10 cellular contexts compared by ENCODE assay signal in the genomic region with DNA sequence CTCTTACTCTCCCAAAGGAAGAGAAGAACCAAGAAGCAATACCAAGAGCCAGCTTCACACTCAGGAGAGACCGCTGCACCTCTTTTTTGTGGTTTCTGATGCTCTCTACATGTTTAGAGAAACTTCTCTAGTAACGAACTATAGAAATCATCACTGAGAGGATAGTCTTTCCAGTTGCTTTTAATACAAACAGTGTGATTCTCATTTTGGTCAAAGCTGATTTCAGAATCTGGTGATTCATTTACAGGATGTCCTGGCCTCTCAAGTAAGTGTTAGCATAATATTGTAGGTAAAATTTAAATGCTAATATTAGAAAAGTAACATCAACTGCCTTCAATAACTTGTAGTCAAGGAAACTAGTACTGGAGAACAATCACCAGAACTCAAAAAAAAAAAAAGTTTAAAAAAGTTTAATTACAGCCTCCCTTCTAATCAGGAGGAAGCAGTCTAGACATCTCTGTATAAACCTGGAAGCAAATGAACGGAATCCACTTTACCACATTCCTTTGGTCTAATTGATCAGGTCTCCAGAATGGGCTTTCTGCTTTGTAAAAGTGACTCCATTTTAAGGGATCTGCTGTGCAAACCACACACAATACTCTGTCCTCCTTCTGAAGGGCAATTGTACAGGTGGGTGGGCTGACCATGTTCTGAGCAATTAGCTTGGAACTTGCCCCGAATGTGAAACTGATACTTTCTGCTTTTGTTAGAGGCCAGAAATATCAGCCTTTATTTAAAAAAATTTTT. TPM values are rescaled to one million over a fixed set of nuclear protein-coding genes. Genes with fewer than 3 reads are reported as not detected.
A peak's percentile ranks its signal among the peaks of the same experiment; 100 is the strongest.
DNase-seq lines count a peak whose midpoint lies in the region; ATAC-seq and TF ChIP-seq lines count a peak whose summit lies in the region.
"Had no signal": no experiment of that assay in that cellular context is flagged by ENCODE, and none has a peak within 500 bp of the region (broad histone marks: within the 10 kb centered on the region; RNA-seq: fewer than 3 reads in every experiment).

No MANE protein-coding gene starts in this region.

- DNase-seq in left ventricle myocardium inferior (no peak), left cardiac atrium (no peak), chondrocyte (ENCODE audit: low spot score) (no peak), lung (ENCODE audit: low spot score) (no peak), upper lobe of right lung (no peak), amygdala (lab: John Stamatoyannopoulos, UW) (no peak), prostate gland (ENCODE audit: low spot score) (no peak)
- no peak for DNase-seq in stimulated activated CD4-positive, alpha-beta T cell treated with anti-CD3 and anti-CD28 coated beads, Interleukin-15, amount 100 ng/mL, for 24 hours
- DNase-seq: activated CD4-positive, alpha-beta T cell treated with anti-CD3 and anti-CD28 coated beads, Interleukin-2, amount 50 U/mL, for 48 hours; activated naive CD8-positive, alpha-beta T cell treated with anti-CD3 and anti-CD28 coated beads for 36 hours had no signal

- no peak for ATAC-seq in left cardiac atrium
- no peak for ATAC-seq in lung (ENCODE audit: insufficient read depth, low FRiP score)
- ATAC-seq in upper lobe of right lung, result no peak

- WGBS in lung, 2 donors, result 73 to 87% methylated on average over 4 of the region's 4 CpGs
- WGBS in prostate gland, result 77% methylated on average over 4 of the region's 4 CpGs

- peak overlapping the region; percentile 95 for H3K4me3 Mint-ChIP-seq in chondrocyte (ENCODE audit: unreplicated experiment)
- H3K4me3 Mint-ChIP-seq: activated naive CD8-positive, alpha-beta T cell treated with anti-CD3 and anti-CD28 coated beads for 36 hours had no signal

- peak overlapping the region; percentile 88 for H3K27ac Mint-ChIP-seq in chondrocyte (ENCODE audit: unreplicated experiment)
- H3K27ac Mint-ChIP-seq: activated naive CD8-positive, alpha-beta T cell treated with anti-CD3 and anti-CD28 coated beads for 36 hours had no signal

- H3K9me3 Mint-ChIP-seq in chondrocyte (ENCODE audit: low read depth), result no peaks in the 10 kb centered on the region
- H3K9me3 Mint-ChIP-seq: activated naive CD8-positive, alpha-beta T cell treated with anti-CD3 and anti-CD28 coated beads for 36 hours had no signal

- H3K4me3 ChIP-seq in left ventricle myocardium inferior, result peak overlapping the region; percentile 81
- H3K4me3 ChIP-seq in lung, result no peak overlapping the region
- H3K4me3 ChIP-seq in upper lobe of right lung, result peak overlapping the region; percentile 59
- H3K4me3 ChIP-seq in prostate gland, result no peak overlapping the region

- H3K27me3 Mint-ChIP-seq in chondrocyte (ENCODE audit: low read depth), result no peaks in the 10 kb centered on the region

- H3K36me3 ChIP-seq in left ventricle myocardium inferior, result peaks cover 19% of the 10 kb centered on the region
- no peaks in the 10 kb centered on the region for H3K36me3 ChIP-seq in lung (ENCODE audit: control insufficient read depth in 2 of 2, insufficient read depth in 2 of 2, low read length in 2 of 2)
- no peaks in the 10 kb centered on the region for H3K36me3 ChIP-seq in upper lobe of right lung
- no peaks in the 10 kb centered on the region for H3K36me3 ChIP-seq in prostate gland

- H3K36me3 Mint-ChIP-seq in chondrocyte (ENCODE audit: low read depth), result peaks cover 16% of the 10 kb centered on the region
- H3K36me3 Mint-ChIP-seq: activated naive CD8-positive, alpha-beta T cell treated with anti-CD3 and anti-CD28 coated beads for 36 hours had no signal

- H3K4me1 ChIP-seq in left ventricle myocardium inferior (peaks cover 97% of the 10 kb centered on the region), lung (ENCODE audit: control insufficient read depth in 2 of 2, insufficient read depth in 2 of 2, low read length in 2 of 2) (peaks cover 3 to 18% of the 10 kb centered on the region in 2 donors), upper lobe of right lung (peaks cover 34% of the 10 kb centered on the region), prostate gland (replicated peaks) (peaks cover 13% of the 10 kb centered on the region)

- TF ChIP-seq CTCF in left ventricle myocardium inferior (IDR thresholded peaks at IDR 0.05; ENCODE audit: borderline replicate concordance) (no peak), chondrocyte (IDR thresholded peaks at IDR 0.05) (no peak), lung (IDR thresholded peaks at IDR 0.05; ENCODE audit: control extremely low read depth, extremely low read depth) (no peak), upper lobe of right lung (IDR thresholded peaks at IDR 0.05) (no peak), prostate gland (IDR thresholded peaks at IDR 0.05) (no peak)

- H3K9me3 ChIP-seq in left ventricle myocardium inferior (replicated peaks) (no peaks in the 10 kb centered on the region), lung (ENCODE audit: control insufficient read depth in 2 of 2, insufficient read depth in 1 of 2, low read length in 1 of 2) (no peaks in the 10 kb centered on the region), upper lobe of right lung (no peaks in the 10 kb centered on the region), prostate gland (no peaks in the 10 kb centered on the region)

- TF ChIP-seq POLR2A in prostate gland (IDR thresholded peaks at IDR 0.05), result no peak

- intact Hi-C loops in left ventricle myocardium inferior (cut with micrococcal nuclease), result no loop called here
- intact Hi-C loops in left cardiac atrium (cut with DNase I), result no loop called here
- intact Hi-C loops in upper lobe of right lung (cut with DNase I), result no loop called here
- intact Hi-C loops in prostate gland (cut with DNase I), result loop anchor here (5.0 to 10.0 kb wide), 2 partner anchors 108 to 145 kb away; partner anchors contain the start of gene DLD

- peak overlapping the region; percentile 87 for H3K27ac ChIP-seq in left ventricle myocardium inferior (replicated peaks)
- H3K27ac ChIP-seq in lung (ENCODE audit: low read depth in 1 of 2, low read length in 1 of 2), result peak overlapping the region; percentile 22 to 28
- H3K27ac ChIP-seq in upper lobe of right lung, result peak overlapping the region; percentile 88
- no peak overlapping the region for H3K27ac ChIP-seq in prostate gland

- peaks cover 83% of the 10 kb centered on the region for H3K4me1 Mint-ChIP-seq in chondrocyte (ENCODE audit: low read depth)

- H3K27me3 ChIP-seq in left ventricle myocardium inferior (ENCODE audit: low read depth) (peaks cover 5% of the 10 kb centered on the region), lung (ENCODE audit: control insufficient read depth, insufficient read depth) (no peaks in the 10 kb centered on the region), upper lobe of right lung (peaks cover 24% of the 10 kb centered on the region), prostate gland (replicated peaks; ENCODE audit: insufficient read depth) (peaks cover 3% of the 10 kb centered on the region)

RNA-seq across cellular contexts. Expression of gene LAMB1, which starts 3.0 kb away (rescaled TPM):
- 60.0 TPM for total RNA-seq in left ventricle myocardium inferior
- 100 to 1,000 TPM; 109 to 123 TPM for total RNA-seq in left cardiac atrium
- total RNA-seq in chondrocyte, result 405 to 481 TPM (median 466 TPM) in 3 replicates
- 100 to 1,000 TPM; 244 to 285 TPM for total RNA-seq in lung
- polyA plus RNA-seq in lung, result 100 to 1,000 TPM in 1 of 2 donors, 10 to 100 TPM in 1; 95.9 to 103 TPM
- total RNA-seq in upper lobe of right lung, result 156 TPM
- total RNA-seq in prostate gland, result 10 to 100 TPM; 15.5 to 64.1 TPM

Comparison
In these comparisons a context has a peak if more than half of its experiments do, and no peak if none do; other contexts are left out.
1. H3K27ac ChIP-seq: peak in left ventricle myocardium inferior (single experiment), lung (2 of 2) and upper lobe of right lung (single experiment); none in prostate gland (0 of 2).
2. H3K4me3 ChIP-seq: peak in left ventricle myocardium inferior (single experiment) and upper lobe of right lung (single experiment); none in lung (single experiment) and prostate gland (0 of 2).